In genomic region chr7:143284591-143285453, GRCh38 we compare ENCODE assay signal across 1 cellular context.
TF ChIP-seq lines count a peak whose summit lies in the region.

Gene TMEM139 (plus strand): TSS chr7:143284958. CDS start chr7:143285958, 1,000 bp downstream.

TF ChIP-seq in HepG2, 621 proteins besides CTCF, POLR2A, EP300 and RAD21 (continued from another document and continues in another):
- TF ChIP-seq, protein P1, sequence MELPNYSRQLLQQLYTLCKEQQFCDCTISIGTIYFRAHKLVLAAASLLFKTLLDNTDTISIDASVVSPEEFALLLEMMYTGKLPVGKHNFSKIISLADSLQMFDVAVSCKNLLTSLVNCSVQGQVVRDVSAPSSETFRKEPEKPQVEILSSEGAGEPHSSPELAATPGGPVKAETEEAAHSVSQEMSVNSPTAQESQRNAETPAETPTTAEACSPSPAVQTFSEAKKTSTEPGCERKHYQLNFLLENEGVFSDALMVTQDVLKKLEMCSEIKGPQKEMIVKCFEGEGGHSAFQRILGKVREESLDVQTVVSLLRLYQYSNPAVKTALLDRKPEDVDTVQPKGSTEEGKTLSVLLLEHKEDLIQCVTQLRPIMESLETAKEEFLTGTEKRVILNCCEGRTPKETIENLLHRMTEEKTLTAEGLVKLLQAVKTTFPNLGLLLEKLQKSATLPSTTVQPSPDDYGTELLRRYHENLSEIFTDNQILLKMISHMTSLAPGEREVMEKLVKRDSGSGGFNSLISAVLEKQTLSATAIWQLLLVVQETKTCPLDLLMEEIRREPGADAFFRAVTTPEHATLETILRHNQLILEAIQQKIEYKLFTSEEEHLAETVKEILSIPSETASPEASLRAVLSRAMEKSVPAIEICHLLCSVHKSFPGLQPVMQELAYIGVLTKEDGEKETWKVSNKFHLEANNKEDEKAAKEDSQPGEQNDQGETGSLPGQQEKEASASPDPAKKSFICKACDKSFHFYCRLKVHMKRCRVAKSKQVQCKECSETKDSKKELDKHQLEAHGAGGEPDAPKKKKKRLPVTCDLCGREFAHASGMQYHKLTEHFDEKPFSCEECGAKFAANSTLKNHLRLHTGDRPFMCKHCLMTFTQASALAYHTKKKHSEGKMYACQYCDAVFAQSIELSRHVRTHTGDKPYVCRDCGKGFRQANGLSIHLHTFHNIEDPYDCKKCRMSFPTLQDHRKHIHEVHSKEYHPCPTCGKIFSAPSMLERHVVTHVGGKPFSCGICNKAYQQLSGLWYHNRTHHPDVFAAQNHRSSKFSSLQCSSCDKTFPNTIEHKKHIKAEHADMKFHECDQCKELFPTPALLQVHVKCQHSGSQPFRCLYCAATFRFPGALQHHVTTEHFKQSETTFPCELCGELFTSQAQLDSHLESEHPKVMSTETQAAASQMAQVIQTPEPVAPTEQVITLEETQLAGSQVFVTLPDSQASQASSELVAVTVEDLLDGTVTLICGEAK (IDR thresholded peaks at IDR 0.05) = no peak
- TF ChIP-seq, protein P1 (CRISPR knock-in tag; IDR thresholded peaks at IDR 0.05) = no peak
- TF ChIP-seq ZNF547 (CRISPR knock-in tag; IDR thresholded peaks at IDR 0.05) = peak; percentile 2; the same call in 1 of the 2 replicates
- TF ChIP-seq STAG1 (CRISPR knock-in tag; IDR thresholded peaks at IDR 0.05) = no peak
- TF ChIP-seq SP140L (CRISPR knock-in tag; IDR thresholded peaks at IDR 0.05; ENCODE audit: borderline replicate concordance) = no peak
- TF ChIP-seq BHLHE40 (IDR thresholded peaks at IDR 0.05; ENCODE audit: low read length) = no peak
- TF ChIP-seq ZNF883 (CRISPR knock-in tag; IDR thresholded peaks at IDR 0.05; ENCODE audit: not compliant biosample characterization) = no peak
- TF ChIP-seq, protein P2, sequence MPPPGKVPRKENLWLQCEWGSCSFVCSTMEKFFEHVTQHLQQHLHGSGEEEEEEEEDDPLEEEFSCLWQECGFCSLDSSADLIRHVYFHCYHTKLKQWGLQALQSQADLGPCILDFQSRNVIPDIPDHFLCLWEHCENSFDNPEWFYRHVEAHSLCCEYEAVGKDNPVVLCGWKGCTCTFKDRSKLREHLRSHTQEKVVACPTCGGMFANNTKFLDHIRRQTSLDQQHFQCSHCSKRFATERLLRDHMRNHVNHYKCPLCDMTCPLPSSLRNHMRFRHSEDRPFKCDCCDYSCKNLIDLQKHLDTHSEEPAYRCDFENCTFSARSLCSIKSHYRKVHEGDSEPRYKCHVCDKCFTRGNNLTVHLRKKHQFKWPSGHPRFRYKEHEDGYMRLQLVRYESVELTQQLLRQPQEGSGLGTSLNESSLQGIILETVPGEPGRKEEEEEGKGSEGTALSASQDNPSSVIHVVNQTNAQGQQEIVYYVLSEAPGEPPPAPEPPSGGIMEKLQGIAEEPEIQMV (CRISPR knock-in tag; IDR thresholded peaks at IDR 0.05; ENCODE audit: low read depth) = no peak
- TF ChIP-seq ZBTB10 (CRISPR knock-in tag; IDR thresholded peaks at IDR 0.05; ENCODE audit: borderline replicate concordance) = peak; percentile 74; the same call in 1 of the 2 replicates
- TF ChIP-seq, protein P3, sequence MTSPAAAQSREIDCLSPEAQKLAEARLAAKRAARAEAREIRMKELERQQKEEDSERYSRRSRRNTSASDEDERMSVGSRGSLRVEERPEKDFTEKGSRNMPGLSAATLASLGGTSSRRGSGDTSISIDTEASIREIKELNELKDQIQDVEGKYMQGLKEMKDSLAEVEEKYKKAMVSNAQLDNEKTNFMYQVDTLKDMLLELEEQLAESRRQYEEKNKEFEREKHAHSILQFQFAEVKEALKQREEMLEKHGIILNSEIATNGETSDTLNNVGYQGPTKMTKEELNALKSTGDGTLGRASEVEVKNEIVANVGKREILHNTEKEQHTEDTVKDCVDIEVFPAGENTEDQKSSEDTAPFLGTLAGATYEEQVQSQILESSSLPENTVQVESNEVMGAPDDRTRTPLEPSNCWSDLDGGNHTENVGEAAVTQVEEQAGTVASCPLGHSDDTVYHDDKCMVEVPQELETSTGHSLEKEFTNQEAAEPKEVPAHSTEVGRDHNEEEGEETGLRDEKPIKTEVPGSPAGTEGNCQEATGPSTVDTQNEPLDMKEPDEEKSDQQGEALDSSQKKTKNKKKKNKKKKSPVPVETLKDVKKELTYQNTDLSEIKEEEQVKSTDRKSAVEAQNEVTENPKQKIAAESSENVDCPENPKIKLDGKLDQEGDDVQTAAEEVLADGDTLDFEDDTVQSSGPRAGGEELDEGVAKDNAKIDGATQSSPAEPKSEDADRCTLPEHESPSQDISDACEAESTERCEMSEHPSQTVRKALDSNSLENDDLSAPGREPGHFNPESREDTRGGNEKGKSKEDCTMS (CRISPR knock-in tag; conservative IDR thresholded peaks at IDR 0.05) = no peak
- no peak for TF ChIP-seq SRY (CRISPR knock-in tag; IDR thresholded peaks at IDR 0.05)
- TF ChIP-seq TAF15 (IDR thresholded peaks at IDR 0.05; ENCODE audit: low read depth, low read length, poor library complexity, severe bottlenecking) = no peak
- TF ChIP-seq ZNF501 (CRISPR knock-in tag; IDR thresholded peaks at IDR 0.05) = peak; percentile 42
- no peak for TF ChIP-seq HES4 (CRISPR knock-in tag; IDR thresholded peaks at IDR 0.05; ENCODE audit: borderline replicate concordance)
- TF ChIP-seq SYNCRIP (IDR thresholded peaks at IDR 0.05; ENCODE audit: insufficient read depth, low read depth, low read length) = no peak
- no peak for TF ChIP-seq ZNF530 (CRISPR knock-in tag; IDR thresholded peaks at IDR 0.05; ENCODE audit: low read depth)
- TF ChIP-seq REXO4 (CRISPR knock-in tag; IDR thresholded peaks at IDR 0.05; ENCODE audit: borderline replicate concordance) = no peak
- TF ChIP-seq, protein P4, sequence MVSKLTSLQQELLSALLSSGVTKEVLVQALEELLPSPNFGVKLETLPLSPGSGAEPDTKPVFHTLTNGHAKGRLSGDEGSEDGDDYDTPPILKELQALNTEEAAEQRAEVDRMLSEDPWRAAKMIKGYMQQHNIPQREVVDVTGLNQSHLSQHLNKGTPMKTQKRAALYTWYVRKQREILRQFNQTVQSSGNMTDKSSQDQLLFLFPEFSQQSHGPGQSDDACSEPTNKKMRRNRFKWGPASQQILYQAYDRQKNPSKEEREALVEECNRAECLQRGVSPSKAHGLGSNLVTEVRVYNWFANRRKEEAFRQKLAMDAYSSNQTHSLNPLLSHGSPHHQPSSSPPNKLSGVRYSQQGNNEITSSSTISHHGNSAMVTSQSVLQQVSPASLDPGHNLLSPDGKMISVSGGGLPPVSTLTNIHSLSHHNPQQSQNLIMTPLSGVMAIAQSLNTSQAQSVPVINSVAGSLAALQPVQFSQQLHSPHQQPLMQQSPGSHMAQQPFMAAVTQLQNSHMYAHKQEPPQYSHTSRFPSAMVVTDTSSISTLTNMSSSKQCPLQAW (CRISPR knock-in tag; IDR thresholded peaks at IDR 0.05) = peak; percentile 45; the same call in 1 of the 2 replicates
- peak; percentile 29; the same call in 1 of the 2 replicates for TF ChIP-seq NFYB (CRISPR knock-in tag; IDR thresholded peaks at IDR 0.05)
- TF ChIP-seq KAT8 (CRISPR knock-in tag; IDR thresholded peaks at IDR 0.05) = no peak; the same call in 1 of the 2 replicates
- TF ChIP-seq XBP1 (CRISPR knock-in tag; IDR thresholded peaks at IDR 0.05) = no peak
- TF ChIP-seq ZNF615 (CRISPR knock-in tag; IDR thresholded peaks at IDR 0.05; ENCODE audit: borderline replicate concordance) = no peak
- TF ChIP-seq GABPB1 (CRISPR knock-in tag; IDR thresholded peaks at IDR 0.05) = no peak
- TF ChIP-seq SRF (IDR thresholded peaks at IDR 0.05; ENCODE audit: low read depth, low read length) = 0 out of 2 replicates have a peak, but pooled peaks have one; percentile 15
- TF ChIP-seq CBX2 (IDR thresholded peaks at IDR 0.05; ENCODE audit: low read depth, low read length) = no peak
- no peak for TF ChIP-seq CBX2 (CRISPR knock-in tag; IDR thresholded peaks at IDR 0.05; ENCODE audit: low read depth)
- 0 out of 2 replicates have a peak, but pooled peaks have one; percentile 4 for TF ChIP-seq ZNF788 (CRISPR knock-in tag; IDR thresholded peaks at IDR 0.05; ENCODE audit: borderline replicate concordance)
- TF ChIP-seq, protein P5, sequence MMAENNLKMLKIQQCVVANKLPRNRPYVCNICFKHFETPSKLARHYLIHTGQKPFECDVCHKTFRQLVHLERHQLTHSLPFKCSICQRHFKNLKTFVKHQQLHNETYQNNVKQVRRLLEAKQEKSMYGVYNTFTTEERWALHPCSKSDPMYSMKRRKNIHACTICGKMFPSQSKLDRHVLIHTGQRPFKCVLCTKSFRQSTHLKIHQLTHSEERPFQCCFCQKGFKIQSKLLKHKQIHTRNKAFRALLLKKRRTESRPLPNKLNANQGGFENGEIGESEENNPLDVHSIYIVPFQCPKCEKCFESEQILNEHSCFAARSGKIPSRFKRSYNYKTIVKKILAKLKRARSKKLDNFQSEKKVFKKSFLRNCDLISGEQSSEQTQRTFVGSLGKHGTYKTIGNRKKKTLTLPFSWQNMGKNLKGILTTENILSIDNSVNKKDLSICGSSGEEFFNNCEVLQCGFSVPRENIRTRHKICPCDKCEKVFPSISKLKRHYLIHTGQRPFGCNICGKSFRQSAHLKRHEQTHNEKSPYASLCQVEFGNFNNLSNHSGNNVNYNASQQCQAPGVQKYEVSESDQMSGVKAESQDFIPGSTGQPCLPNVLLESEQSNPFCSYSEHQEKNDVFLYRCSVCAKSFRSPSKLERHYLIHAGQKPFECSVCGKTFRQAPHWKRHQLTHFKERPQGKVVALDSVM (CRISPR knock-in tag; IDR thresholded peaks at IDR 0.05) = no peak
- TF ChIP-seq FOXJ3 (CRISPR knock-in tag; IDR thresholded peaks at IDR 0.05; ENCODE audit: borderline replicate concordance) = no peak
- TF ChIP-seq MED1 (CRISPR knock-in tag; IDR thresholded peaks at IDR 0.05) = peak; percentile 52; the same call in 1 of the 2 replicates
- TF ChIP-seq, protein P6, sequence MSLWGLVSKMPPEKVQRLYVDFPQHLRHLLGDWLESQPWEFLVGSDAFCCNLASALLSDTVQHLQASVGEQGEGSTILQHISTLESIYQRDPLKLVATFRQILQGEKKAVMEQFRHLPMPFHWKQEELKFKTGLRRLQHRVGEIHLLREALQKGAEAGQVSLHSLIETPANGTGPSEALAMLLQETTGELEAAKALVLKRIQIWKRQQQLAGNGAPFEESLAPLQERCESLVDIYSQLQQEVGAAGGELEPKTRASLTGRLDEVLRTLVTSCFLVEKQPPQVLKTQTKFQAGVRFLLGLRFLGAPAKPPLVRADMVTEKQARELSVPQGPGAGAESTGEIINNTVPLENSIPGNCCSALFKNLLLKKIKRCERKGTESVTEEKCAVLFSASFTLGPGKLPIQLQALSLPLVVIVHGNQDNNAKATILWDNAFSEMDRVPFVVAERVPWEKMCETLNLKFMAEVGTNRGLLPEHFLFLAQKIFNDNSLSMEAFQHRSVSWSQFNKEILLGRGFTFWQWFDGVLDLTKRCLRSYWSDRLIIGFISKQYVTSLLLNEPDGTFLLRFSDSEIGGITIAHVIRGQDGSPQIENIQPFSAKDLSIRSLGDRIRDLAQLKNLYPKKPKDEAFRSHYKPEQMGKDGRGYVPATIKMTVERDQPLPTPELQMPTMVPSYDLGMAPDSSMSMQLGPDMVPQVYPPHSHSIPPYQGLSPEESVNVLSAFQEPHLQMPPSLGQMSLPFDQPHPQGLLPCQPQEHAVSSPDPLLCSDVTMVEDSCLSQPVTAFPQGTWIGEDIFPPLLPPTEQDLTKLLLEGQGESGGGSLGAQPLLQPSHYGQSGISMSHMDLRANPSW (CRISPR knock-in tag; IDR thresholded peaks at IDR 0.05; ENCODE audit: borderline replicate concordance) = 0 out of 2 replicates have a peak, but pooled peaks have one; percentile 34
- TF ChIP-seq ZMYM3 (CRISPR knock-in tag; IDR thresholded peaks at IDR 0.05) = no peak
- TF ChIP-seq GLI4 (CRISPR knock-in tag; IDR thresholded peaks at IDR 0.05; ENCODE audit: borderline replicate concordance) = no peak
- peak; percentile 7; the same call in 1 of the 2 replicates for TF ChIP-seq ZNF556 (CRISPR knock-in tag; IDR thresholded peaks at IDR 0.05; ENCODE audit: borderline replicate concordance)
- no peak for TF ChIP-seq ZBTB42 (CRISPR knock-in tag; IDR thresholded peaks at IDR 0.05)
- 0 out of 2 replicates have a peak, but pooled peaks have one; percentile 34 for TF ChIP-seq MYC (CRISPR knock-in tag; IDR thresholded peaks at IDR 0.05; ENCODE audit: borderline replicate concordance)
- TF ChIP-seq POLR2AphosphoS5 (IDR thresholded peaks at IDR 0.05; ENCODE audit: low read depth, low read length) = peak; percentile 77
- 0 out of 2 replicates have a peak, but pooled peaks have one; percentile 17 for TF ChIP-seq ZNF292 (CRISPR knock-in tag; IDR thresholded peaks at IDR 0.05; ENCODE audit: borderline replicate concordance, low read depth)
